Comparison of ENCODE assay signal across 1 cellular context in the genomic region with DNA sequence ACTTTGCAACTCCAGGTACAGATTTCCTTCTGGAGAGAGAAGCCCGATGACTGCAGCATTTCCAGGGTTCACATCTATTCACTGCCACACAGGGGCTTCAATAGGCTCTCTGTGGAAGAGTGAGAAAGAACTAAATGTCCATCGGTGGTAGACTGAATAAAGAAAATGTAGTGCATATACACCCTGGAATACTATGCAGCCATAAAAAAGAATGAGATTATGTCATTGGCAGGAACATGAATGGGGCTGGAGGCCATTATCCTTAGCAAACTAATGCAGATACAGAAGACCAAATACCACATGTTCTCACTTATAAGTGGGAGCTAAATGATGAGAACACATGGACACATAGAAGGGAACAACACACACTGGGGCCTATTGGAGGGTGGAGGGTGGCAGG. TPM values are rescaled to one million over a fixed set of nuclear protein-coding genes. Genes with fewer than 3 reads are reported as not detected.
"Had no signal": no experiment of that assay in that cellular context is flagged by ENCODE, and none has a peak within 500 bp of the region (broad histone marks: within the 10 kb centered on the region; RNA-seq: fewer than 3 reads in every experiment).

No MANE protein-coding gene starts in this region.

RNA-seq across cellular contexts. Expression of a gene that starts 53.6 kb away (rescaled TPM):
- total RNA-seq: G401 had no signal
